ENCODE assay signal across 11 cellular contexts in the genomic region with DNA sequence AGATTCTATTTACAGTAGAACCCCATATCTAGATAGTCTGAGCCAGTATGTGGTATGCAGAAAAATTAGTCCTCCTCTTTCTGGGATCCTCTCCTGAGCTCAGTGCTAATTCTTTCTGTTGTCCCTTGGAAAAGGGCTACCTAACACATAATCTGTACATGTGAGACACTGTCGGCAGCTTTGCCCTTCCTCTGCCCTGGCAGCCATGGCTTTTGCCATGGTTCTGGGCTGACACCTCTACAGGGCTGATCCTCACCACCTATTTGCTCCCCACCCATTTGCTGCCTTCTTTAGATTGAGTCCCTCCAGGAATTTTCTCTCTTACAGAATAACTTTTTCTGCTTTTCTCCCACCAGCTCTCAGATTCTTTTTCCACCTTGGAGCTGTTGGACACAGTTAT.
"Had no signal": no experiment of that assay in that cellular context is flagged by ENCODE, and none has a peak within 500 bp of the region (broad histone marks: within the 10 kb centered on the region; RNA-seq: fewer than 3 reads in every experiment).

No MANE protein-coding gene starts in this region.

- DNase-seq: activated CD4-positive, alpha-beta T cell treated with anti-CD3 and anti-CD28 coated beads, Interleukin-2, amount 10 ng/mL, durations not matched to agents 7 days and 5 days; activated T-cell treated with anti-CD3 and anti-CD28 coated beads for 4 hours; dermis blood vessel endothelial cell; endodermal cell; glutamatergic neuron; left colon; mesendoderm; posterior cingulate gyrus; stimulated activated CD4-positive, alpha-beta T cell treated with anti-CD3 and anti-CD28 coated beads, Interleukin-12 subunit alpha, Interleukin-12 subunit beta, amount 100 ng/mL, for 4 hours; T-cell; WERI-Rb-1 had no signal

- H3K36me3 ChIP-seq: WERI-Rb-1 had no signal

- H3K27ac ChIP-seq: WERI-Rb-1 had no signal
